In the genomic region with DNA sequence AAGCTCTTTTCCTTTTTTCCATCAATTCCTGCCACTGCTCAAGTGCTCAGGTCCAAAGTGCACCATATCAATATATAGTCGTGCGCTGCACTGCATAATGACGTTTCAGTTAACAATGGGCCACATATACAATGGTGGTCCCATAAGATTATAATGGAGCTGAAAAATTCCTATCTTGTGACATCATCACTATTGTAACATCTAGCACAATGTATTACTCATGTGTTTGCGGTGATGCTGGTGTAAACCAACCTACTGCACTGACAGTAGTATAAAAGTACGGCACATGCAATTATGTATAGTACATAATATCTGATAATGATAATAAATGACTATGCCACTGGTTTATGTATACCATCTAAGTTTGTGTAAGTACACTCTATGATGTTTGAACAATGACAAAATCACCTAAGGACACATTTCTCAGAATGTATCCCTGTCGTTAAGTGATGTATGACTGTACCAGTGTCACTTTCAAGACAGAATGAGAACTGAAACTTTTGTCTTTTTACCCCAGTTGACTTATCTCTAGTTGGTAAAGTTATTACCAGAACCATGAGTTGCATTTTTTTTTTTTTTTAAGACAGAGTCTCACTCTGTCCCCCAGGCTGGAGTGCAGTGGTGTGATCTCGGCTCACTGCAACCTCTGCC, we compare ENCODE assay signal across 11 cellular contexts. TPM values are rescaled to one million over a fixed set of nuclear protein-coding genes. Genes with fewer than 3 reads are reported as not detected.
A peak's percentile ranks its signal among the peaks of the same experiment; 100 is the strongest.
DNase-seq lines count a peak whose midpoint lies in the region; ATAC-seq and TF ChIP-seq lines count a peak whose summit lies in the region.
"Had no signal": no experiment of that assay in that cellular context is flagged by ENCODE, and none has a peak within 500 bp of the region (broad histone marks: within the 10 kb centered on the region; RNA-seq: fewer than 3 reads in every experiment).

No MANE protein-coding gene starts in this region.

- H3K36me3 ChIP-seq in ascending aorta (no peaks in the 10 kb centered on the region), heart left ventricle (no peaks in the 10 kb centered on the region)

- DNase-seq in epithelial cell of esophagus (ENCODE audit: low read depth) (peak; percentile 38), GM10266 (ENCODE audit: extremely low spot score) (no peak), ascending aorta (ENCODE audit: low spot score in 2 of 2) (no peak), heart left ventricle (no peak), NCI-H82 (lab: John Stamatoyannopoulos, UW) (no peak)
- DNase-seq: activated CD8-positive, alpha-beta memory T cell treated with anti-CD3 and anti-CD28 coated beads for 24 hours; effector CD8-positive, alpha-beta T cell; OCI-M1 had no signal

- H3K27ac ChIP-seq in ascending aorta, result no peak overlapping the region
- no peak overlapping the region for H3K27ac ChIP-seq in heart left ventricle

- intact Hi-C loops in ascending aorta (cut with DNase I) (no loop called here), heart left ventricle (cut with DNase I) (no loop called here)

- H3K27me3 ChIP-seq in ascending aorta, result no peaks in the 10 kb centered on the region
- peaks cover 0 to 7% (median 0%) of the 10 kb centered on the region in 9 donors for H3K27me3 ChIP-seq in heart left ventricle

- WGBS in heart left ventricle, 4 donors, result 75 to 80% (median 78%) methylated on average over 7 of the region's 7 CpGs

- no peaks in the 10 kb centered on the region for H3K4me1 ChIP-seq in ascending aorta
- no peaks in the 10 kb centered on the region for H3K4me1 ChIP-seq in heart left ventricle

- H3K4me3 ChIP-seq in epithelial cell of esophagus (ENCODE audit: low read length) (no peak overlapping the region), ascending aorta (no peak overlapping the region), heart left ventricle (no peak overlapping the region)

- H3K9me3 ChIP-seq in ascending aorta, result no peaks in the 10 kb centered on the region
- H3K9me3 ChIP-seq in heart left ventricle, result no peaks in the 10 kb centered on the region

- TF ChIP-seq CTCF in epithelial cell of esophagus (IDR thresholded peaks at IDR 0.05; ENCODE audit: insufficient read depth, low read depth, low read length, missing control alignments) (no peak), GM10266 (IDR thresholded peaks at IDR 0.05; ENCODE audit: control insufficient read depth, insufficient read depth, low read depth, missing control alignments) (no peak), ascending aorta (IDR thresholded peaks at IDR 0.05) (no peak), heart left ventricle (IDR thresholded peaks at IDR 0.05) (no peak)

- ATAC-seq in GM18858 (IDR thresholded peaks at IDR 0.05; ENCODE audit: unreplicated experiment), result peak; percentile 94
- ATAC-seq in GM21526 (IDR thresholded peaks at IDR 0.05; ENCODE audit: low FRiP score, unreplicated experiment), result peak; percentile 96
- ATAC-seq in HG03378 (IDR thresholded peaks at IDR 0.05; ENCODE audit: unreplicated experiment), result peak; percentile 93
- ATAC-seq in heart left ventricle, result no peak

- TF ChIP-seq POLR2A in heart left ventricle (IDR thresholded peaks at IDR 0.05), result no peak

RNA-seq across cellular contexts. Expression of gene INSM2, which starts 53.7 kb away (rescaled TPM):
- total RNA-seq in ascending aorta, result not detected
- not detected for total RNA-seq in heart left ventricle
- not detected for polyA plus RNA-seq in heart left ventricle

Comparison
In these comparisons a context has a peak if more than half of its experiments do, and no peak if none do; other contexts are left out.
1. ATAC-seq: peak in GM18858 (single experiment), GM21526 (single experiment) and HG03378 (single experiment); none in heart left ventricle (0 of 4).